Comparison of ENCODE assay signal across 16 cellular contexts in the genomic region with DNA sequence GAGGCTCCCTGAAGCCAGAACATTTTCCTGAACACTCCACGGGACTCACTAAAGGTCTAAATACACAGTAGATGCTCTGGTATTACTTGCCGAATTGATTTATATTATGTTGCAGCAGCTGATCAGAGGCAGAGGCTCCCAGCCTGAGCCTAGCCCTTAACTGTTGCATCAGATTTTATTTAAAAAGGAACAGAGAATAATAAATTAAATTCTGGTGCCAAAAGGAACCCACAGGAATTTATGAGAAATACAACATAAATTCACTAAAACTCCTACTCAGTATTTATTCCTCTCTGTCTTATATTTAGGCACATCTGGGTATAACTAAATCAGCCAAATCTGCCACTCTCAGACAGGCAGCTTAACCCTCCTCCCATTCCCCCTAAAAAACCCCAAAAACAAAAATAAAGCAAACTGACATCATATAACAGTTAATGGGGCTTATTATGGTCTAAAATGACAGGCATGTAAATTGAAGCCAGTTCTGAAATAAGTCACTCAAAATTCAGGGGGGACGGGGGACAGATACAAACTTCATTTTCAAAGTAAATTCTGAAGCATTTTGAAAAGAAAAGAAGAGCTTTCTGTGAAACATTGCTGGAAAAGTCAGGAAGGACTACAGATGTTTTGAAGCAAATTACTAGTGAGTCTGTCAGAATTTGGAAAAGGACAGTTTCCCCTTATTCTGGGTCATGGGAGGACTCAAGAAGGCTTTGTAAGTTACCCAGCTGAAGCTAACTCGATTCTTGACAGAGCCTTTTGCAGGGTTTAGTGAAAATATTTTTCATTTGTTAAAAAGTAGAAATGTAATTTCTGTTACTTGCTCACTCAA. TPM values are rescaled to one million over a fixed set of nuclear protein-coding genes. Genes with fewer than 3 reads are reported as not detected.
DNase-seq lines count a peak whose midpoint lies in the region; ATAC-seq and TF ChIP-seq lines count a peak whose summit lies in the region.
"Had no signal": no experiment of that assay in that cellular context is flagged by ENCODE, and none has a peak within 500 bp of the region (broad histone marks: within the 10 kb centered on the region; RNA-seq: fewer than 3 reads in every experiment).

No MANE protein-coding gene starts in this region.

- WGBS in sigmoid colon, 2 donors, result 67 to 73% methylated on average over 4 of the region's 4 CpGs

- H3K27ac ChIP-seq in sigmoid colon, result peak overlapping the region in 3 of 4 donors; percentile 30 to 61 (median 36)

- no peaks in the 10 kb centered on the region for H3K36me3 Mint-ChIP-seq in T-cell
- H3K36me3 Mint-ChIP-seq: CD4-positive, alpha-beta memory T cell had no signal

- no peaks in the 10 kb centered on the region for H3K36me3 ChIP-seq in sigmoid colon

- no peak overlapping the region for H3K4me3 Mint-ChIP-seq in T-cell
- H3K4me3 Mint-ChIP-seq: activated B cell treated with CpG ODN at 0.5 μM for 24 hours; CD4-positive, alpha-beta memory T cell; naive thymus-derived CD4-positive, alpha-beta T cell had no signal

- H3K27me3 Mint-ChIP-seq in T-cell, result peaks cover 8 to 20% of the 10 kb centered on the region in 2 donors

- no peak for TF ChIP-seq EP300 in sigmoid colon (IDR thresholded peaks at IDR 0.05)

- no peaks in the 10 kb centered on the region for H3K9me3 Mint-ChIP-seq in T-cell
- H3K9me3 Mint-ChIP-seq: activated B cell treated with CpG ODN at 0.5 μM for 24 hours had no signal

- H3K4me3 ChIP-seq in sigmoid colon, result no peak overlapping the region

- ATAC-seq in T-cell (replicated peaks in 1 of 4), result no peak
- ATAC-seq: naive thymus-derived CD4-positive, alpha-beta T cell had no signal

- H3K9me3 ChIP-seq in sigmoid colon, result no peaks in the 10 kb centered on the region

- no peaks in the 10 kb centered on the region for H3K27me3 ChIP-seq in sigmoid colon

- TF ChIP-seq CTCF in AG09319 (IDR thresholded peaks at IDR 0.05; ENCODE audit: low read depth, low read length) (no peak), sigmoid colon (IDR thresholded peaks at IDR 0.05) (no peak)

- CTCF ChIA-PET in T-cell (lab: Charles Lee), result no interaction called here

- H3K4me1 Mint-ChIP-seq in T-cell, result peaks cover 15 to 17% (median 15%) of the 10 kb centered on the region in 3 donors

- POLR2A ChIA-PET in T-cell (lab: Charles Lee), result no interaction called here

- peak; percentile 53 for DNase-seq in AG09319 (ENCODE audit: extremely low read depth, low read depth)
- DNase-seq in M059J (ENCODE audit: low read depth), result peak; percentile 70
- peak; percentile 27 for DNase-seq in epidermal melanocyte (ENCODE audit: insufficient read length, low spot score)
- no peak for DNase-seq in sigmoid colon
- DNase-seq in T-cell, result no peak
- no peak for DNase-seq in LoVo (ENCODE audit: low spot score)
- no peak for DNase-seq in DMS 273 treated with DMSO at 0.1 percent for 48 hours (lab: John Stamatoyannopoulos, UW)
- no peak for DNase-seq in activated gamma-delta T cell (lab: John Stamatoyannopoulos, UW)
- DNase-seq: activated B cell treated with CpG ODN at 0.5 μM for 24 hours; activated T-cell treated with anti-CD3 and anti-CD28 coated beads for 4 hours; amniotic stem cell; CD4-positive, alpha-beta memory T cell; naive thymus-derived CD4-positive, alpha-beta T cell; NCI-H1436; NCI-H748 treated with DMSO at 0.1 percent for 48 hours; stimulated activated CD8-positive, alpha-beta memory T cell treated with anti-CD3 and anti-CD28 coated beads, Interleukin-4, amount 100 ng/mL, for 48 hours had no signal

- H3K27ac Mint-ChIP-seq in T-cell, result no peak overlapping the region
- H3K27ac Mint-ChIP-seq: activated B cell treated with CpG ODN at 0.5 μM for 24 hours; CD4-positive, alpha-beta memory T cell; naive thymus-derived CD4-positive, alpha-beta T cell had no signal

- intact Hi-C loops in sigmoid colon (cut with DNase I), result no loop called here

- no peaks in the 10 kb centered on the region for H3K4me1 ChIP-seq in sigmoid colon

- no peak for TF ChIP-seq POLR2A in sigmoid colon (IDR thresholded peaks at IDR 0.05)

RNA-seq across cellular contexts. Expression of gene CORO2B, which starts 53.8 kb away (rescaled TPM):
- 6.7 and 10.5 TPM in 2 replicates for total RNA-seq in M059J (2014; rRNA removed; shearing (Covaris generic))
- 1 to 10 TPM; 3.1 to 3.9 (median 3.8) TPM for total RNA-seq in sigmoid colon
- polyA plus RNA-seq in sigmoid colon, result 1 to 10 TPM in 2 of 3 donors, under 1 TPM in 1; 0.46 to 2.5 (median 1.2) TPM
- total RNA-seq in T-cell, result under 1 TPM in 3 of 5 donors, not detected in 2; 0.06 to 0.39 (median 0.09) TPM
- total RNA-seq: CD4-positive, alpha-beta memory T cell had no signal
- polyA plus RNA-seq: CD4-positive, alpha-beta memory T cell; naive thymus-derived CD4-positive, alpha-beta T cell had no signal

Comparison
In these comparisons a context has a peak if more than half of its experiments do, and no peak if none do; other contexts are left out.
1. DNase-seq: peak in AG09319 (single experiment), M059J (single experiment) and epidermal melanocyte (single experiment); none in sigmoid colon (single experiment), T-cell (0 of 34), LoVo (single experiment), DMS 273 treated with DMSO at 0.1 percent for 48 hours (single experiment) and activated gamma-delta T cell (single experiment).